Comparison of ENCODE assay signal across 8 cellular contexts in genomic region chr17:81733507-81734404, GRCh38. TPM values are rescaled to one million over a fixed set of nuclear protein-coding genes. Genes with fewer than 3 reads are reported as not detected.
DNase-seq lines count a peak whose midpoint lies in the region; ATAC-seq and TF ChIP-seq lines count a peak whose summit lies in the region.

No MANE protein-coding gene starts in this region.

- H3K9ac ChIP-seq in Loucy (ENCODE audit: low read depth, low read length, poor library complexity, severe bottlenecking), result no peak overlapping the region

- no peak overlapping the region for H3K4me2 ChIP-seq in Loucy (ENCODE audit: low read depth, low read length, poor library complexity, severe bottlenecking)

- H3K27me3 Mint-ChIP-seq in activated T-helper 2 cell treated with anti-CD3 and anti-CD28 coated beads, Interferon-gamma antibody, Interleukin-2, Interleukin-4, amounts not matched to agents 10 μg/mL and 5 μg/mL and 100 μg/mL, durations not matched to agents 14 hours and 24 hours and 36 hours (ENCODE audit: low read depth), result peaks cover 13% of the 10 kb centered on the region

- in situ Hi-C loops in transverse colon (cut with MboI; ENCODE audit: low pct_ligation_motif_present in 1 of 4, low pct_unique_long_range_greater_than_20kb in 1 of 4, low sequenced_read_pairs in 3 of 4), result no loop called here

- no peaks in the 10 kb centered on the region for H4K20me1 ChIP-seq in Loucy (ENCODE audit: insufficient read depth, low read length, poor library complexity, severe bottlenecking)

- TF ChIP-seq CTCF in Loucy (conservative IDR thresholded peaks at IDR 0.05; ENCODE audit: low read length) (peak; percentile 86), transverse colon (IDR thresholded peaks at IDR 0.05) (peak; percentile 88 to 97 (median 92))

- DNase-seq in GF-D8 (lab: John Stamatoyannopoulos, UW), result peak; percentile 8
- peak; percentile 84 for DNase-seq in RPMI8226
- peak; percentile 52 for DNase-seq in activated T-helper 2 cell treated with anti-CD3 and anti-CD28 coated beads, Interferon-gamma antibody, Interleukin-2, Interleukin-4, amounts not matched to agents 10 μg/mL and 5 μg/mL and 100 μg/mL, durations not matched to agents 14 hours and 24 hours and 36 hours (ENCODE audit: low spot score)
- peak; percentile 32 for DNase-seq in fibroblast of the conjunctiva (ENCODE audit: low read depth)
- DNase-seq in nucleus accumbens (lab: John Stamatoyannopoulos, UW), result peak in 51 of 56 donors; percentile 13 to 88 (median 59)
- DNase-seq in transverse colon, result peak; percentile 89

- H3K4me3 ChIP-seq in Loucy (ENCODE audit: low read length, poor library complexity, severe bottlenecking) (no peak overlapping the region), transverse colon (peak overlapping the region in 1 of 4 donors; percentile 3)

- no peaks in the 10 kb centered on the region for H3K36me3 Mint-ChIP-seq in activated T-helper 2 cell treated with anti-CD3 and anti-CD28 coated beads, Interferon-gamma antibody, Interleukin-2, Interleukin-4, amounts not matched to agents 10 μg/mL and 5 μg/mL and 100 μg/mL, durations not matched to agents 14 hours and 24 hours and 36 hours (ENCODE audit: low read depth)

- no peaks in the 10 kb centered on the region for H3K9me3 ChIP-seq in Loucy (ENCODE audit: insufficient read depth, low read depth, low read length)
- H3K9me3 ChIP-seq in transverse colon, result no peaks in the 10 kb centered on the region

- no peak overlapping the region for H3K27ac Mint-ChIP-seq in activated T-helper 2 cell treated with anti-CD3 and anti-CD28 coated beads, Interferon-gamma antibody, Interleukin-2, Interleukin-4, amounts not matched to agents 10 μg/mL and 5 μg/mL and 100 μg/mL, durations not matched to agents 14 hours and 24 hours and 36 hours

- peaks cover 14% of the 10 kb centered on the region for H3K4me1 ChIP-seq in Loucy (ENCODE audit: insufficient read depth, low read length, poor library complexity, severe bottlenecking)
- H3K4me1 ChIP-seq in transverse colon, result peaks cover 9 to 28% (median 26%) of the 10 kb centered on the region in 4 donors

- no peak overlapping the region for H3K4me3 Mint-ChIP-seq in activated T-helper 2 cell treated with anti-CD3 and anti-CD28 coated beads, Interferon-gamma antibody, Interleukin-2, Interleukin-4, amounts not matched to agents 10 μg/mL and 5 μg/mL and 100 μg/mL, durations not matched to agents 14 hours and 24 hours and 36 hours (ENCODE audit: low read depth)

- TF ChIP-seq EP300 in transverse colon (IDR thresholded peaks at IDR 0.05; ENCODE audit: low read depth), result no peak

- no peaks in the 10 kb centered on the region for H3K79me2 ChIP-seq in Loucy (ENCODE audit: insufficient read depth, low read length)

- H3K27me3 ChIP-seq in Loucy (ENCODE audit: insufficient read depth, low read length, poor library complexity, severe bottlenecking) (no peaks in the 10 kb centered on the region), transverse colon (peaks cover 23% of the 10 kb centered on the region)

- H2AFZ ChIP-seq in Loucy (ENCODE audit: low read length), result peak overlapping the region; percentile 25; the same call in 1 of the 2 replicates

- H3K9me3 Mint-ChIP-seq in activated T-helper 2 cell treated with anti-CD3 and anti-CD28 coated beads, Interferon-gamma antibody, Interleukin-2, Interleukin-4, amounts not matched to agents 10 μg/mL and 5 μg/mL and 100 μg/mL, durations not matched to agents 14 hours and 24 hours and 36 hours, result no peaks in the 10 kb centered on the region

- no peak for TF ChIP-seq POLR2A in transverse colon (IDR thresholded peaks at IDR 0.05)

- H3K36me3 ChIP-seq in Loucy (ENCODE audit: insufficient read depth, low read length), result no peaks in the 10 kb centered on the region
- H3K36me3 ChIP-seq in transverse colon, result no peaks in the 10 kb centered on the region

- no peak for ATAC-seq in HG03045 (IDR thresholded peaks at IDR 0.05; ENCODE audit: unreplicated experiment)

- H3K27ac ChIP-seq in transverse colon, result peak overlapping the region in 1 of 4 donors; percentile 42

- H3F3A ChIP-seq in Loucy (ENCODE audit: low read depth), result no peaks in the 10 kb centered on the region; the same call in 1 of the 2 replicates

- intact Hi-C loops in activated T-helper 2 cell treated with anti-CD3 and anti-CD28 coated beads, Interferon-gamma antibody, Interleukin-2, Interleukin-4, amounts not matched to agents 10 μg/mL and 5 μg/mL and 100 μg/mL, durations not matched to agents 14 hours and 24 hours and 36 hours (cut with micrococcal nuclease), result loop anchor here (1.0 kb wide), 1 partner anchor 127 kb away; the partner anchor contains the start of gene P4HB
- intact Hi-C loops in transverse colon (cut with DNase I; ENCODE audit: low total_unique reads), result no loop called here

- no peaks in the 10 kb centered on the region for H3K9me2 ChIP-seq in Loucy (replicated peaks; ENCODE audit: low read depth, low read length)

- peaks cover 6% of the 10 kb centered on the region for H3K4me1 Mint-ChIP-seq in activated T-helper 2 cell treated with anti-CD3 and anti-CD28 coated beads, Interferon-gamma antibody, Interleukin-2, Interleukin-4, amounts not matched to agents 10 μg/mL and 5 μg/mL and 100 μg/mL, durations not matched to agents 14 hours and 24 hours and 36 hours (ENCODE audit: low read depth)

- WGBS in transverse colon (ENCODE audit: low coverage in 1 of 2), 2 donors, result 37% methylated on average over 32 of the region's 32 CpGs; no CpG with 5 or more reads in 1 of the 2 donors

RNA-seq across cellular contexts. Expression of gene SLC25A10, which starts 21.7 kb away (rescaled TPM):
- total RNA-seq in activated T-helper 2 cell treated with anti-CD3 and anti-CD28 coated beads, Interferon-gamma antibody, Interleukin-2, Interleukin-4, amounts not matched to agents 10 μg/mL and 5 μg/mL and 100 μg/mL, durations not matched to agents 14 hours and 24 hours and 36 hours, result 36.4 and 39.5 TPM in 2 replicates
- 10 to 100 TPM; 25.1 to 64.8 (median 46.6) TPM for total RNA-seq in transverse colon

RNA-seq across cellular contexts. Expression of gene MRPL12, which starts 30.6 kb away (rescaled TPM):
- total RNA-seq in activated T-helper 2 cell treated with anti-CD3 and anti-CD28 coated beads, Interferon-gamma antibody, Interleukin-2, Interleukin-4, amounts not matched to agents 10 μg/mL and 5 μg/mL and 100 μg/mL, durations not matched to agents 14 hours and 24 hours and 36 hours, result 175 and 179 TPM in 2 replicates
- 100 to 1,000 TPM in 3 of 4 donors, 10 to 100 TPM in 1; 75.4 to 206 (median 114) TPM for total RNA-seq in transverse colon

RNA-seq across cellular contexts. Expression of gene HGS, which starts 49.9 kb away (rescaled TPM):
- 130 and 134 TPM in 2 replicates for total RNA-seq in activated T-helper 2 cell treated with anti-CD3 and anti-CD28 coated beads, Interferon-gamma antibody, Interleukin-2, Interleukin-4, amounts not matched to agents 10 μg/mL and 5 μg/mL and 100 μg/mL, durations not matched to agents 14 hours and 24 hours and 36 hours
- 100 to 1,000 TPM in 3 of 4 donors, 10 to 100 TPM in 1; 96.1 to 205 (median 150) TPM for total RNA-seq in transverse colon

RNA-seq across cellular contexts. Expression of gene ARL16, which starts 50.2 kb away (rescaled TPM):
- total RNA-seq in activated T-helper 2 cell treated with anti-CD3 and anti-CD28 coated beads, Interferon-gamma antibody, Interleukin-2, Interleukin-4, amounts not matched to agents 10 μg/mL and 5 μg/mL and 100 μg/mL, durations not matched to agents 14 hours and 24 hours and 36 hours, result 33.3 and 35.0 TPM in 2 replicates
- total RNA-seq in transverse colon, result 10 to 100 TPM; 16.3 to 52.0 (median 33.1) TPM

Comparison
In these comparisons a context has a peak if more than half of its experiments do, and no peak if none do; other contexts are left out.
1. DNase-seq: peak in every context shown above with its lines; median percentile 89 in transverse colon; 84 in RPMI8226; 59 in nucleus accumbens; 52 in activated T-helper 2 cell treated with anti-CD3 and anti-CD28 coated beads, Interferon-gamma antibody, Interleukin-2, Interleukin-4, amounts not matched to agents 10 μg/mL and 5 μg/mL and 100 μg/mL, durations not matched to agents 14 hours and 24 hours and 36 hours; 32 in fibroblast of the conjunctiva; 8 in GF-D8.